ENCODE assay signal across 12 cellular contexts in genomic region chr13:38933786-38934185, GRCh38. TPM values are rescaled to one million over a fixed set of nuclear protein-coding genes. Genes with fewer than 3 reads are reported as not detected.
"Had no signal": no experiment of that assay in that cellular context is flagged by ENCODE, and none has a peak within 500 bp of the region (broad histone marks: within the 10 kb centered on the region; RNA-seq: fewer than 3 reads in every experiment).

No MANE protein-coding gene starts in this region.

- H2AFZ ChIP-seq: GM23338 had no signal

- H3K4me3 ChIP-seq: GM23338 had no signal

- FAIRE-seq: H1, H54, HTR-8/SVneo had no signal

- H3K27ac ChIP-seq: KMS-11 had no signal

- ATAC-seq: GM23338 had no signal

- DNase-seq: H9, HCEC 1CT, HFFc6, Karpas-422, KBM-7 had no signal

- H3K4me2 ChIP-seq: GM23338, KMS-11 had no signal

- H3K9ac ChIP-seq: KMS-11 had no signal

RNA-seq across cellular contexts. Expression of gene STOML3, which starts 56.8 kb away (rescaled TPM):
- total RNA-seq: GM23338, H1, H9, HFFc6, HT-29 had no signal
- polyA plus RNA-seq: GM23338, IgD-negative memory B cell had no signal
